ENCODE assay signal across 27 cellular contexts in genomic region chr12:67062193-67062592, GRCh38.
"Had no signal": no experiment of that assay in that cellular context is flagged by ENCODE, and none has a peak within 500 bp of the region (broad histone marks: within the 10 kb centered on the region; RNA-seq: fewer than 3 reads in every experiment).

No MANE protein-coding gene starts in this region.

- ATAC-seq: esophagus mucosa; gastrocnemius medialis; heart left ventricle; left colon; lower lobe of right lung; mucosa of descending colon; sciatic nerve; stimulated activated memory B cell treated with anti-CD40 and anti-IgM and Interleukin-4, amounts not matched to agents 10 μg/mL and 1 μg/mL and 100 μg/mL, for 72 hours; stimulated activated naive CD8-positive, alpha-beta T cell treated with anti-CD3 and anti-CD28 coated beads, Interleukin-15, Interleukin-2, amounts not matched to agents 100 U/mL and 50 U/mL, for 24 hours had no signal

- H3K9me3 Mint-ChIP-seq: dendritic cell treated with granulocyte-macrophage colony-stimulating factor and Interleukin-4, amounts not matched to agents 40 ng/mL and 50 ng/mL, for 4 days; endodermal cell; nephron; stimulated activated memory B cell treated with anti-CD40 and anti-IgM and Interleukin-4, amounts not matched to agents 10 μg/mL and 1 μg/mL and 100 μg/mL, for 72 hours had no signal

- DNase-seq: colonic mucosa; effector CD8-positive, alpha-beta T cell; endodermal cell; foreskin fibroblast; gastrocnemius medialis; heart left ventricle; left colon; left ventricle myocardium inferior; lower lobe of right lung; mucosa of descending colon; naive B cell; stimulated activated CD4-positive, alpha-beta T cell treated with anti-CD3 and anti-CD28 coated beads, Interleukin-4, amount 100 ng/mL, for 4 hours; stimulated activated naive CD8-positive, alpha-beta T cell treated with anti-CD3 and anti-CD28 coated beads, Interleukin-15, Interleukin-2, amounts not matched to agents 100 U/mL and 50 U/mL, for 24 hours; substantia nigra; testis; tibial artery; upper lobe of left lung had no signal

- H3K9ac ChIP-seq: neural progenitor cell had no signal

- H3K36me3 ChIP-seq: colonic mucosa, gastrocnemius medialis, heart left ventricle, left ventricle myocardium inferior, lower lobe of right lung, neural progenitor cell, prostate gland, right atrium auricular region, tibial artery, upper lobe of left lung had no signal

- H3K4me3 Mint-ChIP-seq: dendritic cell treated with granulocyte-macrophage colony-stimulating factor and Interleukin-4, amounts not matched to agents 40 ng/mL and 50 ng/mL, for 4 days; endodermal cell; naive B cell; nephron; neural progenitor cell; stimulated activated memory B cell treated with anti-CD40 and anti-IgM and Interleukin-4, amounts not matched to agents 10 μg/mL and 1 μg/mL and 100 μg/mL, for 72 hours had no signal

- H3K27ac Mint-ChIP-seq: dendritic cell treated with granulocyte-macrophage colony-stimulating factor and Interleukin-4, amounts not matched to agents 40 ng/mL and 50 ng/mL, for 4 days; endodermal cell; naive B cell; nephron; neural progenitor cell; stimulated activated memory B cell treated with anti-CD40 and anti-IgM and Interleukin-4, amounts not matched to agents 10 μg/mL and 1 μg/mL and 100 μg/mL, for 72 hours had no signal

- H3K4me2 ChIP-seq: hepatocyte, neural progenitor cell had no signal

- H3K4me1 Mint-ChIP-seq: naive B cell; stimulated activated memory B cell treated with anti-CD40 and anti-IgM and Interleukin-4, amounts not matched to agents 10 μg/mL and 1 μg/mL and 100 μg/mL, for 72 hours had no signal

- H3K9me3 ChIP-seq: colonic mucosa, gastrocnemius medialis, heart left ventricle, left ventricle myocardium inferior, lower lobe of right lung, mucosa of descending colon, prostate gland, right atrium auricular region, testis, tibial artery, upper lobe of left lung had no signal

- H2AFZ ChIP-seq: hepatocyte, neural progenitor cell had no signal

- H3K27ac ChIP-seq: colonic mucosa, epithelial cell of prostate, gastrocnemius medialis, heart left ventricle, hepatocyte, left ventricle myocardium inferior, lower lobe of right lung, neural progenitor cell, prostate gland, right atrium auricular region, testis, tibial artery, upper lobe of left lung had no signal

- H3K4me1 ChIP-seq: colonic mucosa, gastrocnemius medialis, heart left ventricle, left ventricle myocardium inferior, lower lobe of right lung, prostate gland, testis, tibial artery, upper lobe of left lung had no signal

- H3K36me3 Mint-ChIP-seq: naive B cell; stimulated activated memory B cell treated with anti-CD40 and anti-IgM and Interleukin-4, amounts not matched to agents 10 μg/mL and 1 μg/mL and 100 μg/mL, for 72 hours had no signal

- H3K4me3 ChIP-seq: colonic mucosa, gastrocnemius medialis, heart left ventricle, hepatocyte, left ventricle myocardium inferior, lower lobe of right lung, mucosa of descending colon, neural progenitor cell, prostate gland, right atrium auricular region, testis, tibial artery, upper lobe of left lung had no signal

- H3K27me3 ChIP-seq: colonic mucosa, gastrocnemius medialis, hepatocyte, right atrium auricular region, testis, upper lobe of left lung had no signal
